8 cellular contexts compared by ENCODE assay signal in genomic region chr16:47523342-47524006, GRCh38.
A peak's percentile ranks its signal among the peaks of the same experiment; 100 is the strongest.
DNase-seq lines count a peak whose midpoint lies in the region; ATAC-seq and TF ChIP-seq lines count a peak whose summit lies in the region.

No MANE protein-coding gene starts in this region.

- H3K27me3 Mint-ChIP-seq in activated T-helper 2 cell treated with anti-CD3 and anti-CD28 coated beads, Interferon-gamma antibody, Interleukin-2, Interleukin-4, amounts not matched to agents 10 μg/mL and 5 μg/mL and 100 μg/mL, durations not matched to agents 14 hours and 24 hours and 36 hours (ENCODE audit: low read depth): no peaks in the 10 kb centered on the region

- TF ChIP-seq CTCF in GM10248 (IDR thresholded peaks at IDR 0.05; ENCODE audit: control extremely low read depth, extremely low read depth, low read depth, missing control alignments): no peak

- peaks cover 6% of the 10 kb centered on the region for H3K4me1 Mint-ChIP-seq in activated T-helper 2 cell treated with anti-CD3 and anti-CD28 coated beads, Interferon-gamma antibody, Interleukin-2, Interleukin-4, amounts not matched to agents 10 μg/mL and 5 μg/mL and 100 μg/mL, durations not matched to agents 14 hours and 24 hours and 36 hours (ENCODE audit: low read depth)

- peak; percentile 70 for DNase-seq in GM10248 (ENCODE audit: extremely low spot score)
- DNase-seq in globus pallidus (ENCODE audit: low spot score): peak; percentile 16
- no peak for DNase-seq in stimulated activated naive CD8-positive, alpha-beta T cell treated with anti-CD3 and anti-CD28 coated beads, Interleukin-15, Interleukin-2, amounts not matched to agents 100 U/mL and 50 U/mL, for 24 hours
- no peak for DNase-seq in activated T-helper 2 cell treated with anti-CD3 and anti-CD28 coated beads, Interferon-gamma antibody, Interleukin-2, Interleukin-4, amounts not matched to agents 10 μg/mL and 5 μg/mL and 100 μg/mL, durations not matched to agents 14 hours and 24 hours and 36 hours (ENCODE audit: low spot score)
- no peak for DNase-seq in cerebellar nuclear complex (lab: John Stamatoyannopoulos, UW)
- no peak for DNase-seq in NCI-H510A (lab: John Stamatoyannopoulos, UW)

- ATAC-seq in GM21381 (IDR thresholded peaks at IDR 0.05; ENCODE audit: unreplicated experiment) (peak; percentile 99), HG03457 (IDR thresholded peaks at IDR 0.05; ENCODE audit: unreplicated experiment) (peak; percentile 98)
- no peak for ATAC-seq in stimulated activated naive CD8-positive, alpha-beta T cell treated with anti-CD3 and anti-CD28 coated beads, Interleukin-15, Interleukin-2, amounts not matched to agents 100 U/mL and 50 U/mL, for 24 hours

- H3K27ac Mint-ChIP-seq in activated T-helper 2 cell treated with anti-CD3 and anti-CD28 coated beads, Interferon-gamma antibody, Interleukin-2, Interleukin-4, amounts not matched to agents 10 μg/mL and 5 μg/mL and 100 μg/mL, durations not matched to agents 14 hours and 24 hours and 36 hours: no peak overlapping the region

- peaks cover 11% of the 10 kb centered on the region for H3K9me3 Mint-ChIP-seq in activated T-helper 2 cell treated with anti-CD3 and anti-CD28 coated beads, Interferon-gamma antibody, Interleukin-2, Interleukin-4, amounts not matched to agents 10 μg/mL and 5 μg/mL and 100 μg/mL, durations not matched to agents 14 hours and 24 hours and 36 hours

- peaks cover 18% of the 10 kb centered on the region for H3K36me3 Mint-ChIP-seq in activated T-helper 2 cell treated with anti-CD3 and anti-CD28 coated beads, Interferon-gamma antibody, Interleukin-2, Interleukin-4, amounts not matched to agents 10 μg/mL and 5 μg/mL and 100 μg/mL, durations not matched to agents 14 hours and 24 hours and 36 hours (ENCODE audit: low read depth)

- no peak overlapping the region for H3K4me3 Mint-ChIP-seq in activated T-helper 2 cell treated with anti-CD3 and anti-CD28 coated beads, Interferon-gamma antibody, Interleukin-2, Interleukin-4, amounts not matched to agents 10 μg/mL and 5 μg/mL and 100 μg/mL, durations not matched to agents 14 hours and 24 hours and 36 hours (ENCODE audit: low read depth)

- intact Hi-C loops in activated T-helper 2 cell treated with anti-CD3 and anti-CD28 coated beads, Interferon-gamma antibody, Interleukin-2, Interleukin-4, amounts not matched to agents 10 μg/mL and 5 μg/mL and 100 μg/mL, durations not matched to agents 14 hours and 24 hours and 36 hours (cut with micrococcal nuclease): no loop called here

- CTCF ChIA-PET in GM10248 (lab: Yijun Ruan, JAX): interaction anchor here (0.9 to 1.2 kb wide), 3 partner anchors 11 to 101 kb away, joined by 3 read pairs; no protein-coding TSS in a partner anchor

- POLR2A ChIA-PET in GM10248 (lab: Yijun Ruan, JAX): no interaction called here

Comparison
In these comparisons a context has a peak if more than half of its experiments do, and no peak if none do; other contexts are left out.
1. DNase-seq: peak in GM10248 (single experiment) and globus pallidus (single experiment); none in stimulated activated naive CD8-positive, alpha-beta T cell treated with anti-CD3 and anti-CD28 coated beads, Interleukin-15, Interleukin-2, amounts not matched to agents 100 U/mL and 50 U/mL, for 24 hours (single experiment), activated T-helper 2 cell treated with anti-CD3 and anti-CD28 coated beads, Interferon-gamma antibody, Interleukin-2, Interleukin-4, amounts not matched to agents 10 μg/mL and 5 μg/mL and 100 μg/mL, durations not matched to agents 14 hours and 24 hours and 36 hours (single experiment), cerebellar nuclear complex (0 of 2) and NCI-H510A (single experiment).